22 cellular contexts compared by ENCODE assay signal in the genomic region with DNA sequence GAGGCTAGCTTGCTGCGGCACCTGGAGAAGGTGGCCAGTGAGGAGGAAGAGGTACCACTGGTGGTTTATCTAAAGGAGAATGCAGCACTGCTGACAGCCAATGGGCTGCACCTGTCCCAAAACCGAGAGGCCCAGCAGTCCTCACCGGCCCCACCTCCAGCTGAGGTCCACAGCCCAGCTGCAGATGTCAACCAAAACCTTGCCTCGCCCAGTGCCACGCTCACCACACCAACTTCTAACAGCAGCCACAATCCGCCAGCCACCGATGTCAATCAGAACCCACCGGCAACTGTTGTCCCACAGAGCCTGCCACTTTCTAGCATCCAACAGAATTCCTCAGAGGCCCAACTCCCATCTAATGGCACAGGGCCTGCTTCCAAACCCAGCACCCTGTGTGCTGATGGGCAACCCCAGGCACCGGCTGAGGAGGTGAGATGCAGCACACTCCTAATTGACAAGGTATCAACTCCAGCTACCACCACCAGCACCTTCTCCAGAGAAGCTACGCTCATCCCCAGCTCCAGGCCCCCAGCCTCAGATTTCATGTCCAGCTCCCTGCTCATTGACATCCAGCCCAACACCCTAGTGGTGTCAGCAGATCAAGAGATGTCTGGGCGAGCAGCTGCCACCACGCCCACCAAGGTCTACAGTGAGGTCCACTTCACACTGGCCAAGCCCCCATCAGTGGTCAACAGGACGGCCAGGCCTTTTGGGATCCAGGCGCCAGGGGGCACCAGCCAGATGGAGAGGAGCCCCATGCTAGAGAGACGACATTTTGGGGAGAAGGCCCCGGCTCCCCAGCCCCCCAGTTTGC. TPM values are rescaled to one million over a fixed set of nuclear protein-coding genes. Genes with fewer than 3 reads are reported as not detected.
DNase-seq lines count a peak whose midpoint lies in the region; ATAC-seq and TF ChIP-seq lines count a peak whose summit lies in the region.
"Had no signal": no experiment of that assay in that cellular context is flagged by ENCODE, and none has a peak within 500 bp of the region (broad histone marks: within the 10 kb centered on the region; RNA-seq: fewer than 3 reads in every experiment).

No MANE protein-coding gene starts in this region.

- TF ChIP-seq CTCF in esophagus muscularis mucosa (IDR thresholded peaks at IDR 0.05) = no peak
- no peak for TF ChIP-seq CTCF in neural progenitor cell (IDR thresholded peaks at IDR 0.05)
- no peak for TF ChIP-seq CTCF in thyroid gland (IDR thresholded peaks at IDR 0.05)
- no peak for TF ChIP-seq CTCF in mucosa of descending colon (IDR thresholded peaks at IDR 0.05)

- H3K9me3 Mint-ChIP-seq in neural progenitor cell = no peaks in the 10 kb centered on the region
- H3K9me3 Mint-ChIP-seq: activated naive CD8-positive, alpha-beta T cell treated with anti-CD3 and anti-CD28 coated beads, Interleukin-2, amount 50 U/mL, for 24 hours; activated T-helper 1 cell treated with anti-CD3 and anti-CD28 coated beads, Interleukin-12 subunit alpha, Interleukin-12 subunit beta, Interleukin-2, Interleukin-4 antibody, amounts not matched to agents 30 ng/mL and 10 ng/mL and 1 ng/mL, durations not matched to agents 14 hours and 24 hours and 36 hours; T-cell had no signal

- H3K79me2 ChIP-seq in neural progenitor cell (ENCODE audit: low read depth) = no peaks in the 10 kb centered on the region

- H3K4me1 Mint-ChIP-seq in neural progenitor cell = peaks cover 56% of the 10 kb centered on the region
- H3K4me1 Mint-ChIP-seq: activated CD4-positive, alpha-beta T cell treated with anti-CD3 and anti-CD28 coated beads for 36 hours; activated naive CD8-positive, alpha-beta T cell treated with anti-CD3 and anti-CD28 coated beads, Interleukin-2, amount 50 U/mL, for 24 hours; CD14-positive monocyte; T-cell had no signal

- H3K36me3 ChIP-seq in esophagus muscularis mucosa (peaks cover 13 to 52% (median 35%) of the 10 kb centered on the region in 4 donors), neural progenitor cell (no peaks in the 10 kb centered on the region), thyroid gland (peaks cover 5 to 14% of the 10 kb centered on the region in 2 donors), mucosa of descending colon (ENCODE audit: low read depth) (no peaks in the 10 kb centered on the region)
- H3K36me3 ChIP-seq: cardiac muscle cell had no signal

- no peaks in the 10 kb centered on the region for H3K36me3 Mint-ChIP-seq in neural progenitor cell
- H3K36me3 Mint-ChIP-seq: CD14-positive monocyte, T-cell had no signal

- H3K9ac ChIP-seq in neural progenitor cell = no peak overlapping the region

- ATAC-seq in GM19452 (IDR thresholded peaks at IDR 0.05; ENCODE audit: unreplicated experiment) (no peak), GM21619 (IDR thresholded peaks at IDR 0.05; ENCODE audit: unreplicated experiment) (no peak), mucosa of descending colon (no peak)
- ATAC-seq: activated CD4-positive, alpha-beta T cell treated with anti-CD3 and anti-CD28 coated beads for 36 hours; activated naive CD8-positive, alpha-beta T cell treated with anti-CD3 and anti-CD28 coated beads, Interleukin-2, amount 50 U/mL, for 24 hours; foreskin keratinocyte; T-cell had no signal

- intact Hi-C loops in esophagus muscularis mucosa (cut with DNase I) (no loop called here), thyroid gland (cut with DNase I) (no loop called here), mucosa of descending colon (cut with DNase I, micrococcal nuclease) (no loop called here)

- peaks cover 11% of the 10 kb centered on the region for H3K27me3 Mint-ChIP-seq in neural progenitor cell (ENCODE audit: insufficient read depth, low read depth)
- H3K27me3 Mint-ChIP-seq: activated CD4-positive, alpha-beta T cell treated with anti-CD3 and anti-CD28 coated beads for 36 hours; activated naive CD8-positive, alpha-beta T cell treated with anti-CD3 and anti-CD28 coated beads, Interleukin-2, amount 50 U/mL, for 24 hours had no signal

- H2AFZ ChIP-seq in neural progenitor cell (replicated peaks) = no peak overlapping the region

- 88% methylated on average over 12 of the region's 16 CpGs for WGBS in esophagus muscularis mucosa
- 95 to 97% methylated on average over 6 to 13 of the region's 16 CpGs for WGBS in thyroid gland, 2 donors

- TF ChIP-seq EP300 in esophagus muscularis mucosa (IDR thresholded peaks at IDR 0.05) = no peak

- DNase-seq in RPMI8226 (peak; percentile 46), esophagus muscularis mucosa (ENCODE audit: extremely low spot score) (no peak), neural progenitor cell (ENCODE audit: low spot score) (no peak), thyroid gland (no peak), mucosa of descending colon (no peak), anterior cingulate cortex (lab: John Stamatoyannopoulos, UW) (no peak)
- DNase-seq: activated CD4-positive, alpha-beta T cell treated with anti-CD3 and anti-CD28 coated beads for 36 hours; activated naive CD8-positive, alpha-beta T cell treated with anti-CD3 and anti-CD28 coated beads, Interleukin-2, amount 50 U/mL, for 24 hours; foreskin keratinocyte; mesendoderm; NCI-H1417 treated with DMSO at 0.1 percent for 48 hours; NCI-H2107; NCI-H510A; stimulated activated CD8-positive, alpha-beta memory T cell treated with anti-CD3 and anti-CD28 coated beads, Interleukin-4, amount 100 ng/mL, for 48 hours; T-cell had no signal

- TF ChIP-seq POLR2A in esophagus muscularis mucosa (IDR thresholded peaks at IDR 0.05; ENCODE audit: low read depth) = no peak
- TF ChIP-seq POLR2A in thyroid gland (IDR thresholded peaks at IDR 0.05) = no peak

- H3K9me3 ChIP-seq in esophagus muscularis mucosa (no peaks in the 10 kb centered on the region), neural progenitor cell (ENCODE audit: low read depth) (no peaks in the 10 kb centered on the region), thyroid gland (no peaks in the 10 kb centered on the region), mucosa of descending colon (no peaks in the 10 kb centered on the region)

- no peaks in the 10 kb centered on the region for H4K20me1 ChIP-seq in neural progenitor cell (ENCODE audit: low read depth)

- H3K27me3 ChIP-seq in esophagus muscularis mucosa = no peaks in the 10 kb centered on the region
- H3K27me3 ChIP-seq in neural progenitor cell = no peaks in the 10 kb centered on the region
- no peaks in the 10 kb centered on the region for H3K27me3 ChIP-seq in thyroid gland
- H3K27me3 ChIP-seq: cardiac muscle cell, dorsolateral prefrontal cortex, foreskin keratinocyte had no signal

- H3K4me3 Mint-ChIP-seq in neural progenitor cell = no peak overlapping the region
- H3K4me3 Mint-ChIP-seq: activated CD4-positive, alpha-beta T cell treated with anti-CD3 and anti-CD28 coated beads for 36 hours; activated naive CD8-positive, alpha-beta T cell treated with anti-CD3 and anti-CD28 coated beads, Interleukin-2, amount 50 U/mL, for 24 hours; activated T-helper 1 cell treated with anti-CD3 and anti-CD28 coated beads, Interleukin-12 subunit alpha, Interleukin-12 subunit beta, Interleukin-2, Interleukin-4 antibody, amounts not matched to agents 30 ng/mL and 10 ng/mL and 1 ng/mL, durations not matched to agents 14 hours and 24 hours and 36 hours; CD14-positive monocyte; T-cell had no signal

- H3K4me3 ChIP-seq in esophagus muscularis mucosa (no peak overlapping the region), neural progenitor cell (no peak overlapping the region), thyroid gland (replicated peaks in 1 of 3) (no peak overlapping the region), mucosa of descending colon (no peak overlapping the region)
- H3K4me3 ChIP-seq: cardiac muscle cell had no signal

- H3K27ac Mint-ChIP-seq in neural progenitor cell = peak overlapping the region; percentile 66
- H3K27ac Mint-ChIP-seq: activated CD4-positive, alpha-beta T cell treated with anti-CD3 and anti-CD28 coated beads for 36 hours; activated naive CD8-positive, alpha-beta T cell treated with anti-CD3 and anti-CD28 coated beads, Interleukin-2, amount 50 U/mL, for 24 hours; activated T-helper 1 cell treated with anti-CD3 and anti-CD28 coated beads, Interleukin-12 subunit alpha, Interleukin-12 subunit beta, Interleukin-2, Interleukin-4 antibody, amounts not matched to agents 30 ng/mL and 10 ng/mL and 1 ng/mL, durations not matched to agents 14 hours and 24 hours and 36 hours; T-cell had no signal

- peak overlapping the region; percentile 2 for H3K4me2 ChIP-seq in neural progenitor cell

- H3K4me1 ChIP-seq in esophagus muscularis mucosa = peaks cover 61 to 87% (median 84%) of the 10 kb centered on the region in 4 donors
- peaks cover 51% of the 10 kb centered on the region for H3K4me1 ChIP-seq in neural progenitor cell
- peaks cover 14 to 40% of the 10 kb centered on the region in 2 donors for H3K4me1 ChIP-seq in thyroid gland
- no peaks in the 10 kb centered on the region for H3K4me1 ChIP-seq in mucosa of descending colon (ENCODE audit: low read depth)
- H3K4me1 ChIP-seq: foreskin keratinocyte had no signal

- H3F3A ChIP-seq in neural progenitor cell (ENCODE audit: low read depth) = peaks cover 38% of the 10 kb centered on the region

- H3K27ac ChIP-seq in esophagus muscularis mucosa (replicated peaks in 1 of 4) = peak overlapping the region in 3 of 4 donors; percentile 20 to 60 (median 23)
- H3K27ac ChIP-seq in neural progenitor cell = no peak overlapping the region
- H3K27ac ChIP-seq in thyroid gland = peak overlapping the region in 2 of 3 donors; percentile 43 to 50
- H3K27ac ChIP-seq: cardiac muscle cell, foreskin keratinocyte, HL-60 had no signal

RNA-seq across cellular contexts. Expression of gene SYNPO, which starts 8.0 kb away (rescaled TPM):
- total RNA-seq in esophagus muscularis mucosa = 10 to 100 TPM; 20.4 to 54.0 (median 39.3) TPM
- total RNA-seq in neural progenitor cell (ENCODE audit: low replicate concordance) = 0.41 and 1.3 TPM in 2 replicates
- 10 to 100 TPM in 3 of 4 donors, 1 to 10 TPM in 1; 8.8 to 19.3 (median 14.1) TPM for total RNA-seq in thyroid gland
- total RNA-seq in mucosa of descending colon = 10 to 100 TPM; 62.9 to 73.6 (median 63.9) TPM
- total RNA-seq: activated T-helper 1 cell treated with anti-CD3 and anti-CD28 coated beads, Interleukin-12 subunit alpha, Interleukin-12 subunit beta, Interleukin-2, Interleukin-4 antibody, amounts not matched to agents 30 ng/mL and 10 ng/mL and 1 ng/mL, durations not matched to agents 14 hours and 24 hours and 36 hours had no signal

RNA-seq across cellular contexts. Expression of gene MYOZ3, which starts 12.6 kb away (rescaled TPM):
- total RNA-seq in esophagus muscularis mucosa (1 to 10 TPM in 1 of 4 donors, under 1 TPM in 2, not detected in 1; 0.17 to 1.2 (median 0.46) TPM), neural progenitor cell (ENCODE audit: low replicate concordance) (0.43 and 0.90 TPM in 2 replicates), thyroid gland (under 1 TPM in 3 of 4 donors, not detected in 1; 0.11 to 0.29 (median 0.13) TPM), mucosa of descending colon (under 1 TPM; 0.09 to 0.48 (median 0.35) TPM)
- total RNA-seq: T-cell had no signal

RNA-seq across cellular contexts. Expression of gene RBM22, which starts 52.4 kb away (rescaled TPM):
- total RNA-seq in esophagus muscularis mucosa (10 to 100 TPM; 20.8 to 31.3 (median 22.7) TPM), neural progenitor cell (ENCODE audit: low replicate concordance) (46.1 and 52.4 TPM in 2 replicates), thyroid gland (10 to 100 TPM; 39.1 to 47.2 (median 42.9) TPM), mucosa of descending colon (10 to 100 TPM; 41.0 to 45.1 (median 44.2) TPM)
